In the genomic region with DNA sequence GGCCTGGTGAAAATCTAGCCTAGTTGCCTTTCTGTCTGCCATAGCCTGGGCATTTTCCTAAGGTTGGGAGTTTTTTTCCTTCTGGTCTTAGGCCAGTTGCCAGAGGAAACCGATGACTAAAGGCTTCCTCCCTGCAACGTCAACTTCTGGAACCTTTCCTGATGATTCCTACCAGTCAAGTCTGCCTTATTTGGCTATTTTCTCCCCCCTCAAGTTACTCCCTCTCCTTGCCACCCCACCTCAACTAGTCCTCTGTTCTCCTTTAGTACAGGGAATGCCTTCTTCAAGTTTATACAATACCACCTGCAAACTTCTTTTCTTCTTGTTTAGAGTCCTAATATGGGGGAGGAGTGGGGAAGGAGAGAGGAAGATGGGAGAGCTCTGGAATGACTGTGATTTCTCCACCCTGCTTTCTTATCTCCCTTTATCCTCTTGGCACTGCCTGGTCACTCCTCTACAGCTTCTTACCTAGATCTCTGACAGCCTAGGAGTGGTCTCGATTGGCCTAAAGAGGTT, we compare ENCODE assay signal across 8 cellular contexts. TPM values are rescaled to one million over a fixed set of nuclear protein-coding genes. Genes with fewer than 3 reads are reported as not detected.
DNase-seq lines count a peak whose midpoint lies in the region; ATAC-seq and TF ChIP-seq lines count a peak whose summit lies in the region.
"Had no signal": no experiment of that assay in that cellular context is flagged by ENCODE, and none has a peak within 500 bp of the region (broad histone marks: within the 10 kb centered on the region; RNA-seq: fewer than 3 reads in every experiment).

No MANE protein-coding gene starts in this region.

- H3K9me3 ChIP-seq in hepatocyte (ENCODE audit: low read depth): no peaks in the 10 kb centered on the region

- ATAC-seq in GM18870 (IDR thresholded peaks at IDR 0.05; ENCODE audit: unreplicated experiment) (no peak), GM21576 (IDR thresholded peaks at IDR 0.05; ENCODE audit: unreplicated experiment) (no peak)

- H3K79me2 ChIP-seq in hepatocyte: peaks cover 24% of the 10 kb centered on the region

- no peaks in the 10 kb centered on the region for H3K27me3 ChIP-seq in hepatocyte

- H3K36me3 ChIP-seq in hepatocyte (replicated peaks; ENCODE audit: insufficient read depth, low read depth): no peaks in the 10 kb centered on the region

- 67% methylated on average over 3 of the region's 3 CpGs for WGBS in hepatocyte (ENCODE audit: low lambda C conversion rate, missing lambda C conversion rate)

- H3K9me2 ChIP-seq in hepatocyte (replicated peaks; ENCODE audit: insufficient read depth): no peaks in the 10 kb centered on the region

- no peak overlapping the region for H2AFZ ChIP-seq in hepatocyte

- H3K4me1 ChIP-seq in hepatocyte (ENCODE audit: insufficient read depth): no peaks in the 10 kb centered on the region

- no peak for TF ChIP-seq CTCF in hepatocyte (IDR thresholded peaks at IDR 0.05; ENCODE audit: poor library complexity)

- no peaks in the 10 kb centered on the region for H4K20me1 ChIP-seq in hepatocyte (ENCODE audit: insufficient read depth, poor library complexity, severe bottlenecking)

- DNase-seq in HT1080 (ENCODE audit: low read depth) (peak; percentile 91), amniotic epithelial cell (ENCODE audit: low read depth) (peak; percentile 90), hepatocyte (ENCODE audit: low spot score) (peak; percentile 23), substantia nigra (lab: John Stamatoyannopoulos, UW) (peak in 2 of 49 donors; percentile 3 to 23), SW480 (ENCODE audit: low spot score) (no peak)
- DNase-seq: endodermal cell had no signal

- no peak overlapping the region for H3K4me3 ChIP-seq in hepatocyte

- H3K27ac ChIP-seq in hepatocyte (peak overlapping the region; percentile 21), substantia nigra (ENCODE audit: low read depth, low read length, poor library complexity, severe bottlenecking) (peak overlapping the region; percentile 38)

- H3K4me2 ChIP-seq in hepatocyte: no peak overlapping the region

RNA-seq across cellular contexts. Expression of gene MSN, which starts 10.6 kb away (rescaled TPM):
- 366 and 417 TPM in 2 replicates for total RNA-seq in HT1080 (2014; rRNA removed; shearing (Covaris generic))
- polyA plus RNA-seq in HT1080 (2015; cell fraction: cytosol; rRNA removed): 365 and 431 TPM in 2 replicates
- polyA plus RNA-seq in HT1080 (2015; cell fraction: nucleus; rRNA removed): 1,141 and 1,173 TPM in 2 replicates
- 59.0 and 73.0 TPM in 2 replicates for total RNA-seq in hepatocyte
- 73.5 and 81.9 TPM in 2 replicates for polyA plus RNA-seq in hepatocyte
